Comparison of ENCODE assay signal across 19 cellular contexts in the genomic region with DNA sequence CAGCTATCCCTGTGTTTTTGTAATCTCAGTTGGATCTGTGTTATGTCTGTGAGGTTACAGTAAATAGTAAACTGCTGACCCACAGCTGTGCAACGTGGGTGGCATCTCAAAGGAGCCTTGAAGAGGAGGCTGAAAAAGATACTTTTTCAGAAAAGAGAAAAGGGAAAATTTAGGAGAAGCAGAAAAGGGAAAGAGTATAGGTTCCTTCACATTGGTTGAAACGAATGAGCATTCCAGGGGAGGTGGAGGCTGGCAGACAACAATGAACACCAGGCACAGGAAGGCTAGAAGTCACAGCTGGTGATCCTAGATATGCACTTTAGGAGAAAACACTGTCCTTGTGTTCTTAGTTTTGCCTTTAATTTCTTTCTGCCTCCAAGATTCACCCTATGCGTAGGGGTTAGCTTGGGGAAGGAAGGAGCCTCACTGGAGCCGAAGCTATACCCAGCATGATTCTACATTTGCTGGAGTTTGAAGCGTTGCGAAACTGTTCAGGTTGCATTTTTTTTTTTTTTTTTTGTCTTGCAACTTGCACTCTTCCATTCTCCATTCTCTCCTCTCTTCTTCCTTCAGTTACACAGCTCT. TPM values are rescaled to one million over a fixed set of nuclear protein-coding genes. Genes with fewer than 3 reads are reported as not detected.
DNase-seq lines count a peak whose midpoint lies in the region; ATAC-seq and TF ChIP-seq lines count a peak whose summit lies in the region.
"Had no signal": no experiment of that assay in that cellular context is flagged by ENCODE, and none has a peak within 500 bp of the region (broad histone marks: within the 10 kb centered on the region; RNA-seq: fewer than 3 reads in every experiment).

No MANE protein-coding gene starts in this region.

- peaks cover 6 to 60% (median 31%) of the 10 kb centered on the region in 12 donors for H3K4me1 ChIP-seq in heart left ventricle
- H3K4me1 ChIP-seq in right cardiac atrium (ENCODE audit: control insufficient read depth, insufficient read depth, low read length): peaks cover 6% of the 10 kb centered on the region
- H3K4me1 ChIP-seq in endodermal cell (ENCODE audit: control insufficient read depth, insufficient read depth, low read length): peaks cover 7% of the 10 kb centered on the region
- peaks cover 0 to 23% of the 10 kb centered on the region in 2 donors for H3K4me1 ChIP-seq in muscle layer of duodenum (ENCODE audit: control insufficient read depth in 1 of 2, insufficient read depth in 2 of 2, low read length in 2 of 2)
- peaks cover 0 to 15% (median 0%) of the 10 kb centered on the region in 4 donors for H3K4me1 ChIP-seq in transverse colon
- peaks cover 8 to 26% (median 23%) of the 10 kb centered on the region in 4 donors for H3K4me1 ChIP-seq in esophagus muscularis mucosa

- H3K9ac ChIP-seq in endodermal cell (ENCODE audit: extremely low read depth, low read length, poor library complexity, severe bottlenecking): no peak overlapping the region

- H3K27me3 ChIP-seq in heart left ventricle (no peaks in the 10 kb centered on the region), right cardiac atrium (ENCODE audit: control insufficient read depth, insufficient read depth) (no peaks in the 10 kb centered on the region), endodermal cell (ENCODE audit: control insufficient read depth, insufficient read depth, low read length, poor library complexity, severe bottlenecking) (no peaks in the 10 kb centered on the region), muscle layer of duodenum (ENCODE audit: low read depth, low read length) (no peaks in the 10 kb centered on the region), transverse colon (no peaks in the 10 kb centered on the region), esophagus muscularis mucosa (no peaks in the 10 kb centered on the region)

- in situ Hi-C loops in transverse colon (cut with MboI; ENCODE audit: low pct_ligation_motif_present in 1 of 4, low pct_unique_long_range_greater_than_20kb in 1 of 4, low sequenced_read_pairs in 3 of 4): no loop called here

- ATAC-seq in heart left ventricle: peak in 1 of 4 donors; percentile 6
- no peak for ATAC-seq in right cardiac atrium
- ATAC-seq: activated T-cell treated with anti-CD3 and anti-CD28 coated beads, Interleukin-2, amount 50 U/mL, for 72 hours had no signal

- H3K9me3 ChIP-seq in heart left ventricle (peaks cover 0 to 4% (median 0%) of the 10 kb centered on the region in 12 donors), right cardiac atrium (ENCODE audit: control insufficient read depth, low read length) (no peaks in the 10 kb centered on the region), endodermal cell (ENCODE audit: control insufficient read depth, low read length) (no peaks in the 10 kb centered on the region), muscle layer of duodenum (ENCODE audit: control insufficient read depth in 1 of 2, low read length in 2 of 2) (no peaks in the 10 kb centered on the region), transverse colon (no peaks in the 10 kb centered on the region), esophagus muscularis mucosa (no peaks in the 10 kb centered on the region)

- TF ChIP-seq EP300 in transverse colon (IDR thresholded peaks at IDR 0.05; ENCODE audit: low read depth) (no peak), esophagus muscularis mucosa (IDR thresholded peaks at IDR 0.05) (no peak)

- no peak overlapping the region for H3K4me3 Mint-ChIP-seq in endodermal cell
- H3K4me3 Mint-ChIP-seq: activated CD4-positive, alpha-beta memory T cell treated with anti-CD3 and anti-CD28 coated beads for 36 hours; activated T-cell treated with anti-CD3 and anti-CD28 coated beads, Interleukin-2, amount 50 U/mL, for 72 hours had no signal

- no peaks in the 10 kb centered on the region for H3K36me3 ChIP-seq in heart left ventricle
- H3K36me3 ChIP-seq in endodermal cell (ENCODE audit: control insufficient read depth, insufficient read depth, low read length): no peaks in the 10 kb centered on the region
- H3K36me3 ChIP-seq in muscle layer of duodenum (ENCODE audit: control insufficient read depth in 1 of 2, insufficient read depth in 2 of 2, low read length in 2 of 2): no peaks in the 10 kb centered on the region
- H3K36me3 ChIP-seq in transverse colon: no peaks in the 10 kb centered on the region
- H3K36me3 ChIP-seq in esophagus muscularis mucosa: no peaks in the 10 kb centered on the region

- WGBS in heart left ventricle, 4 donors: 58 to 77% (median 69%) methylated on average over 6 of the region's 6 CpGs
- WGBS in right cardiac atrium: 57% methylated on average over 6 of the region's 6 CpGs
- 64 to 78% methylated on average over 4 to 6 of the region's 6 CpGs for WGBS in endodermal cell (ENCODE audit: insufficient coverage in 1 of 2, insufficient read length in 1 of 2), 2 experiments
- WGBS in transverse colon (ENCODE audit: low coverage in 1 of 2), 2 donors: 48 to 74% methylated on average over 2 to 6 of the region's 6 CpGs
- 75% methylated on average over 6 of the region's 6 CpGs for WGBS in esophagus muscularis mucosa

- no peaks in the 10 kb centered on the region for H3K9me3 Mint-ChIP-seq in endodermal cell
- H3K9me3 Mint-ChIP-seq: activated CD4-positive, alpha-beta memory T cell treated with anti-CD3 and anti-CD28 coated beads for 36 hours had no signal

- H3K4me1 Mint-ChIP-seq in endodermal cell: peaks cover 10% of the 10 kb centered on the region

- no peak overlapping the region for H3K4me3 ChIP-seq in heart left ventricle
- H3K4me3 ChIP-seq in right cardiac atrium (ENCODE audit: low read length): no peak overlapping the region
- H3K4me3 ChIP-seq in endodermal cell (ENCODE audit: low read length): no peak overlapping the region
- H3K4me3 ChIP-seq in muscle layer of duodenum (ENCODE audit: low read depth in 1 of 2, low read length in 2 of 2): no peak overlapping the region
- H3K4me3 ChIP-seq in transverse colon: no peak overlapping the region
- H3K4me3 ChIP-seq in esophagus muscularis mucosa: no peak overlapping the region

- DNase-seq in heart left ventricle: no peak
- DNase-seq in right cardiac atrium: no peak
- DNase-seq in endodermal cell: peak; percentile 48
- DNase-seq in transverse colon: no peak
- no peak for DNase-seq in esophagus muscularis mucosa (ENCODE audit: extremely low spot score)
- no peak for DNase-seq in activated effector memory CD4-positive, alpha-beta T cell treated with anti-CD3 and anti-CD28 coated beads, Interleukin-2, amount 50 U/mL, for 16 hours
- no peak for DNase-seq in DMS114 treated with DMSO at 0.1 percent for 48 hours (lab: John Stamatoyannopoulos, UW; ENCODE audit: unreplicated experiment)
- DNase-seq: 8988T; activated CD4-positive, alpha-beta memory T cell treated with anti-CD3 and anti-CD28 coated beads for 36 hours; activated T-cell treated with anti-CD3 and anti-CD28 coated beads, Interleukin-2, amount 50 U/mL, for 72 hours; C1 segment of cervical spinal cord; cerebellar nuclear complex; DMS79 treated with DMSO at 0.1 percent for 48 hours; GOT3; NCI-H1930; stimulated activated CD4-positive, alpha-beta T cell treated with anti-CD3 and anti-CD28 coated beads, Interleukin-4, amount 100 ng/mL, for 1 hour; stimulated activated CD8-positive, alpha-beta memory T cell treated with anti-CD3 and anti-CD28 coated beads, Interleukin-4, amount 100 ng/mL, for 48 hours; T1000 had no signal

- H3K27ac ChIP-seq in heart left ventricle (peak overlapping the region in 7 of 12 donors; percentile 14 to 57 (median 39)), right cardiac atrium (ENCODE audit: low read length) (no peak overlapping the region), endodermal cell (ENCODE audit: low read depth, low read length) (no peak overlapping the region), muscle layer of duodenum (ENCODE audit: low read length) (peak overlapping the region; percentile 17), transverse colon (peak overlapping the region; percentile 23 to 57 (median 42)), esophagus muscularis mucosa (replicated peaks in 1 of 4) (no peak overlapping the region)

- H3K36me3 Mint-ChIP-seq in endodermal cell (ENCODE audit: low read depth): no peaks in the 10 kb centered on the region
- H3K36me3 Mint-ChIP-seq: activated CD4-positive, alpha-beta memory T cell treated with anti-CD3 and anti-CD28 coated beads for 36 hours had no signal

- H3K27me3 Mint-ChIP-seq in endodermal cell (ENCODE audit: insufficient read depth): no peaks in the 10 kb centered on the region

- peak overlapping the region; percentile 62 for H3K27ac Mint-ChIP-seq in endodermal cell
- H3K27ac Mint-ChIP-seq: activated CD4-positive, alpha-beta memory T cell treated with anti-CD3 and anti-CD28 coated beads for 36 hours; activated T-cell treated with anti-CD3 and anti-CD28 coated beads, Interleukin-2, amount 50 U/mL, for 72 hours had no signal

- intact Hi-C loops in heart left ventricle (cut with DNase I): no loop called here
- intact Hi-C loops in right cardiac atrium (cut with DNase I): no loop called here
- intact Hi-C loops in transverse colon (cut with DNase I; ENCODE audit: low total_unique reads): no loop called here
- intact Hi-C loops in esophagus muscularis mucosa (cut with DNase I): no loop called here

- no peak for TF ChIP-seq POLR2A in heart left ventricle (IDR thresholded peaks at IDR 0.05)
- TF ChIP-seq POLR2A in transverse colon (IDR thresholded peaks at IDR 0.05): no peak
- TF ChIP-seq POLR2A in esophagus muscularis mucosa (IDR thresholded peaks at IDR 0.05; ENCODE audit: low read depth): no peak

- TF ChIP-seq CTCF in heart left ventricle (IDR thresholded peaks at IDR 0.05) (no peak), endodermal cell (conservative IDR thresholded peaks at IDR 0.05) (no peak), transverse colon (IDR thresholded peaks at IDR 0.05) (no peak), esophagus muscularis mucosa (IDR thresholded peaks at IDR 0.05) (no peak)

RNA-seq across cellular contexts. Expression of gene CPED1, which starts 18.3 kb away (rescaled TPM):
- 10 to 100 TPM; 19.6 to 51.2 (median 27.5) TPM for total RNA-seq in heart left ventricle
- 1 to 10 TPM; 3.6 to 9.7 TPM for polyA plus RNA-seq in heart left ventricle
- total RNA-seq in right cardiac atrium: 10 to 100 TPM; 20.8 to 31.1 (median 29.3) TPM
- polyA plus RNA-seq in right cardiac atrium: 3.9 TPM
- total RNA-seq in endodermal cell: 1 to 10 TPM in 1 of 2 donors, not detected in 1; 1.1 TPM
- 2.9 TPM for polyA plus RNA-seq in endodermal cell (2013, experiment 1 of 2)
- 2.9 TPM for polyA plus RNA-seq in endodermal cell (2013, experiment 2 of 2)
- 10 to 100 TPM in 3 of 4 donors, 1 to 10 TPM in 1; 4.4 to 20.2 (median 14.0) TPM for total RNA-seq in transverse colon
- total RNA-seq in esophagus muscularis mucosa: 10 to 100 TPM; 28.1 to 81.8 (median 32.0) TPM
- total RNA-seq: activated CD4-positive, alpha-beta memory T cell treated with anti-CD3 and anti-CD28 coated beads for 36 hours; activated T-cell treated with anti-CD3 and anti-CD28 coated beads, Interleukin-2, amount 50 U/mL, for 72 hours had no signal

RNA-seq across cellular contexts. Expression of gene ING3, which starts 56.2 kb away (rescaled TPM):
- total RNA-seq in heart left ventricle (10 to 100 TPM in 8 of 9 donors, 1 to 10 TPM in 1; 9.3 to 16.0 (median 13.3) TPM), right cardiac atrium (10 to 100 TPM; 14.7 to 16.7 (median 15.7) TPM), endodermal cell (10 to 100 TPM; 12.6 to 14.9 TPM), transverse colon (10 to 100 TPM in 3 of 4 donors, 1 to 10 TPM in 1; 1.5 to 23.6 (median 16.2) TPM), esophagus muscularis mucosa (10 to 100 TPM; 12.6 to 19.4 (median 14.9) TPM)
- polyA plus RNA-seq in heart left ventricle (1 to 10 TPM; 5.4 to 9.6 TPM), right cardiac atrium (9.7 TPM)
- polyA plus RNA-seq in endodermal cell (2013, experiment 1 of 2): 24.0 TPM
- polyA plus RNA-seq in endodermal cell (2013, experiment 2 of 2): 24.2 TPM

Comparison
In these comparisons a context has a peak if more than half of its experiments do, and no peak if none do; other contexts are left out.
1. H3K27ac ChIP-seq: peak in heart left ventricle (7 of 12), muscle layer of duodenum (single experiment) and transverse colon (4 of 4); none in right cardiac atrium (single experiment), endodermal cell (single experiment) and esophagus muscularis mucosa (0 of 4).